ENCODE assay signal across 15 cellular contexts in the genomic region with DNA sequence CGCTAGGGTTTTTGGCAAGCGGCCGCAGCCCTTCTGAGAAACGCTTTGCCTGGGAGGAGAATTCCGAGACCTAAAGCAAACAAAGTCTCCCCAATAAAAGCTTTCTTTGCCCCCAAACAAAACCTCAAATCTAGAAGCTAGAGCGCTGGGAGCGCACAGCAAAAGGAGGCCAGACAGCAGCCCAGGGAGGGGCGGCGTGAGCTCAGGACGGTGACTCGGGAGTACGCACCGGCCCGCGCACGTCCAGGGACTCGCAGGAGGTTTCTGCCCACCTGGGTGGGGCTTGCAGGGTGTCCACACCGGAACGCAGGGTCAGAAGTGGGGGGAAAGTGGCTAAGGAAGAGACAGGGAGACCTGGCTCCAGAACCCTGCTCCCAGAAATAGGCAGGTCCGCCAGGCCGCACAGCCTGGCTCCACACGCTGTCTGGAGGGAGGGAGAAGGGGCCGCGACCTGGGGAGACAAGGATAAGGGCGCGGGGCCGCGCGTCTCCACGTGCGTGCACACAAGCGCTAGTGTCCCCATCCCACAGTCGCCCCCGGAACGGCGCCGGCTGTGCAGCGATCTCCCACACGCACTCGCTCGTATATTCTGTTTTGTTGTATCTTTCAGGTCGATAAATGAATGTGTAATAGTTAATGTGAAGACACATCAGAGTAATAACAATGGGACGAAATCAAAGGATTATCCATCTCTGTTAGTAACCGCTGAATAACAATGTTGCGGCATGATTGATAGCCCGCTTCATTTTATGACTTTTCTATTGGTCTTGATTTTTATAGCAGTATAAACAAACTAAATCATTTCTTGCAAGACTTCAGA. TPM values are rescaled to one million over a fixed set of nuclear protein-coding genes. Genes with fewer than 3 reads are reported as not detected.
DNase-seq lines count a peak whose midpoint lies in the region; ATAC-seq and TF ChIP-seq lines count a peak whose summit lies in the region.
"Had no signal": no experiment of that assay in that cellular context is flagged by ENCODE, and none has a peak within 500 bp of the region (broad histone marks: within the 10 kb centered on the region; RNA-seq: fewer than 3 reads in every experiment).

No MANE protein-coding gene starts in this region.

- ATAC-seq in activated B cell treated with CpG ODN at 0.5 μM for 24 hours (ENCODE audit: low read depth) (no peak), memory B cell (ENCODE audit: low read depth) (no peak)
- ATAC-seq: activated CD4-positive, CD25-positive, alpha-beta regulatory T cell treated with anti-CD3 and anti-CD28 coated beads, Interleukin-2, amount 50 U/mL, for 24 hours; stimulated activated effector memory CD8-positive, alpha-beta T cell treated with anti-CD3 and anti-CD28 coated beads, Interleukin-12 subunit alpha, Interleukin-12 subunit beta, amount 100 ng/mL, for 72 hours had no signal

- peaks cover 3% of the 10 kb centered on the region for H3K9me3 Mint-ChIP-seq in activated naive CD8-positive, alpha-beta T cell (ENCODE audit: low read depth)
- H3K9me3 Mint-ChIP-seq in activated naive CD8-positive, alpha-beta T cell treated with anti-CD3 and anti-CD28 coated beads for 36 hours: peaks cover 9% of the 10 kb centered on the region
- H3K9me3 Mint-ChIP-seq in activated B cell treated with CpG ODN at 0.5 μM for 24 hours (peaks cover 3% of the 10 kb centered on the region), memory B cell (peaks cover 6% of the 10 kb centered on the region)

- TF ChIP-seq CTCF in activated B cell treated with CpG ODN at 0.5 μM for 24 hours (IDR thresholded peaks at IDR 0.05): no peak

- CTCF ChIA-PET in activated B cell treated with CpG ODN at 0.5 μM for 24 hours (lab: Charles Lee): no interaction called here

- no peak for DNase-seq in activated naive CD8-positive, alpha-beta T cell treated with anti-CD3 and anti-CD28 coated beads for 36 hours
- DNase-seq in activated B cell treated with CpG ODN at 0.5 μM for 24 hours (no peak), memory B cell (ENCODE audit: low spot score in 2 of 2) (no peak), epidermal melanocyte (ENCODE audit: insufficient read length, low spot score) (no peak), KG1 (lab: John Stamatoyannopoulos, UW) (no peak), NCI-H2029 (lab: John Stamatoyannopoulos, UW) (no peak)
- DNase-seq: activated effector memory CD4-positive, alpha-beta T cell treated with anti-CD3 and anti-CD28 coated beads, Interleukin-2, amount 50 U/mL, for 16 hours; C1 segment of cervical spinal cord had no signal

- H3K36me3 Mint-ChIP-seq in activated naive CD8-positive, alpha-beta T cell: peaks cover 3% of the 10 kb centered on the region
- peaks cover 11% of the 10 kb centered on the region for H3K36me3 Mint-ChIP-seq in activated naive CD8-positive, alpha-beta T cell treated with anti-CD3 and anti-CD28 coated beads for 36 hours
- H3K36me3 Mint-ChIP-seq in activated B cell treated with CpG ODN at 0.5 μM for 24 hours (ENCODE audit: low read depth): peaks cover 3% of the 10 kb centered on the region
- H3K36me3 Mint-ChIP-seq in memory B cell: peaks cover 7% of the 10 kb centered on the region

- intact Hi-C loops in activated B cell treated with CpG ODN at 0.5 μM for 24 hours (cut with micrococcal nuclease): no loop called here

- H3K4me1 Mint-ChIP-seq in activated naive CD8-positive, alpha-beta T cell (ENCODE audit: low read depth): peaks cover 33% of the 10 kb centered on the region
- H3K4me1 Mint-ChIP-seq in activated naive CD8-positive, alpha-beta T cell treated with anti-CD3 and anti-CD28 coated beads for 36 hours: peaks cover 26% of the 10 kb centered on the region
- peaks cover 16% of the 10 kb centered on the region for H3K4me1 Mint-ChIP-seq in activated B cell treated with CpG ODN at 0.5 μM for 24 hours
- peaks cover 13% of the 10 kb centered on the region for H3K4me1 Mint-ChIP-seq in memory B cell

- POLR2A ChIA-PET in activated B cell treated with CpG ODN at 0.5 μM for 24 hours (lab: Charles Lee): no interaction called here

- peaks cover 55% of the 10 kb centered on the region for H3K27me3 Mint-ChIP-seq in activated naive CD8-positive, alpha-beta T cell
- H3K27me3 Mint-ChIP-seq in activated naive CD8-positive, alpha-beta T cell treated with anti-CD3 and anti-CD28 coated beads for 36 hours: peaks cover 95% of the 10 kb centered on the region
- peaks cover 70% of the 10 kb centered on the region for H3K27me3 Mint-ChIP-seq in activated B cell treated with CpG ODN at 0.5 μM for 24 hours
- H3K27me3 Mint-ChIP-seq in memory B cell: peaks cover 41% of the 10 kb centered on the region

- H3K27ac Mint-ChIP-seq in activated naive CD8-positive, alpha-beta T cell: peak overlapping the region; percentile 54
- no peak overlapping the region for H3K27ac Mint-ChIP-seq in activated naive CD8-positive, alpha-beta T cell treated with anti-CD3 and anti-CD28 coated beads for 36 hours
- H3K27ac Mint-ChIP-seq in activated B cell treated with CpG ODN at 0.5 μM for 24 hours (peak overlapping the region; percentile 42), memory B cell (peak overlapping the region; percentile 57)
- H3K27ac Mint-ChIP-seq: stimulated activated effector memory CD8-positive, alpha-beta T cell treated with anti-CD3 and anti-CD28 coated beads, Interleukin-12 subunit alpha, Interleukin-12 subunit beta, amount 100 ng/mL, for 72 hours had no signal

- peak overlapping the region; percentile 38 for H3K4me3 Mint-ChIP-seq in activated naive CD8-positive, alpha-beta T cell
- H3K4me3 Mint-ChIP-seq in activated naive CD8-positive, alpha-beta T cell treated with anti-CD3 and anti-CD28 coated beads for 36 hours: no peak overlapping the region
- no peak overlapping the region for H3K4me3 Mint-ChIP-seq in activated B cell treated with CpG ODN at 0.5 μM for 24 hours
- peak overlapping the region; percentile 17 for H3K4me3 Mint-ChIP-seq in memory B cell
- H3K4me3 Mint-ChIP-seq: stimulated activated effector memory CD8-positive, alpha-beta T cell treated with anti-CD3 and anti-CD28 coated beads, Interleukin-12 subunit alpha, Interleukin-12 subunit beta, amount 100 ng/mL, for 72 hours had no signal

RNA-seq across cellular contexts. Expression of gene OTP, which starts 2.3 kb away (rescaled TPM):
- total RNA-seq in activated naive CD8-positive, alpha-beta T cell treated with anti-CD3 and anti-CD28 coated beads for 36 hours: not detected
- total RNA-seq in activated B cell treated with CpG ODN at 0.5 μM for 24 hours: not detected in 2 replicates
- total RNA-seq: bronchial epithelial cell, kidney epithelial cell, MCF 10A, right atrium auricular region had no signal

Comparison
In these comparisons a context has a peak if more than half of its experiments do, and no peak if none do; other contexts are left out.
1. H3K4me3 Mint-ChIP-seq: peak in activated naive CD8-positive, alpha-beta T cell (single experiment) and memory B cell (single experiment); none in activated naive CD8-positive, alpha-beta T cell treated with anti-CD3 and anti-CD28 coated beads for 36 hours (single experiment) and activated B cell treated with CpG ODN at 0.5 μM for 24 hours (single experiment).